In genomic region chr20:50540620-50541605, GRCh38 we compare ENCODE assay signal across 8 cellular contexts. TPM values are rescaled to one million over a fixed set of nuclear protein-coding genes. Genes with fewer than 3 reads are reported as not detected.
DNase-seq lines count a peak whose midpoint lies in the region; ATAC-seq and TF ChIP-seq lines count a peak whose summit lies in the region.

No MANE protein-coding gene starts in this region.

- no peaks in the 10 kb centered on the region for H3K27me3 Mint-ChIP-seq in activated CD4-positive, alpha-beta memory T cell treated with anti-CD3 and anti-CD28 coated beads for 36 hours
- H3K27me3 Mint-ChIP-seq in activated CD4-positive, alpha-beta memory T cell treated with anti-CD3 and anti-CD28 coated beads, Interleukin-2, amount 10 ng/mL, durations not matched to agents 7 days and 5 days: no peaks in the 10 kb centered on the region
- no peaks in the 10 kb centered on the region for H3K27me3 Mint-ChIP-seq in WTC11 (ENCODE audit: low read depth)

- H3K4me1 ChIP-seq in hepatocyte (ENCODE audit: insufficient read depth) (peaks cover 13% of the 10 kb centered on the region), tibial artery (peaks cover 0 to 71% (median 25%) of the 10 kb centered on the region in 4 donors)

- H3K9me3 ChIP-seq in hepatocyte (ENCODE audit: low read depth): no peaks in the 10 kb centered on the region
- H3K9me3 ChIP-seq in tibial artery: no peaks in the 10 kb centered on the region

- intact Hi-C loops in activated CD4-positive, alpha-beta memory T cell treated with anti-CD3 and anti-CD28 coated beads for 36 hours (cut with micrococcal nuclease): no loop called here
- intact Hi-C loops in tibial artery (cut with DNase I; ENCODE audit: low total_unique reads): no loop called here

- POLR2A ChIA-PET in activated CD4-positive, alpha-beta memory T cell treated with anti-CD3 and anti-CD28 coated beads for 36 hours (lab: Charles Lee): interaction anchor here (1.2 kb wide), 2 partner anchors 10 to 20 kb away, joined by 4 to 5 read pairs; no protein-coding TSS in a partner anchor
- POLR2A ChIA-PET in activated CD4-positive, alpha-beta memory T cell treated with anti-CD3 and anti-CD28 coated beads, Interleukin-2, amount 10 ng/mL, durations not matched to agents 7 days and 5 days (lab: Charles Lee): interaction anchor here (1.9 to 12.6 kb wide), 2 partner anchors 10 to 25 kb away, joined by 5 to 209 read pairs; partner anchors contain the start of gene PTPN1
- POLR2A ChIA-PET in WTC11 (lab: Charles Lee): interaction anchor here (0.6 kb wide), 1 partner anchor 1652 kb away, joined by 6 read pairs; no protein-coding TSS in a partner anchor

- H3K27ac ChIP-seq in hepatocyte: peak overlapping the region; percentile 75
- peak overlapping the region; percentile 18 to 60 for H3K27ac ChIP-seq in tibial artery

- ATAC-seq in WTC11 (no peak; the same call in 1 of the 2 replicates), HG03097 (IDR thresholded peaks at IDR 0.05; ENCODE audit: low FRiP score, unreplicated experiment) (no peak)

- H2AFZ ChIP-seq in hepatocyte: no peak overlapping the region

- H3K36me3 Mint-ChIP-seq in activated CD4-positive, alpha-beta memory T cell treated with anti-CD3 and anti-CD28 coated beads for 36 hours: peaks cover 15% of the 10 kb centered on the region
- H3K36me3 Mint-ChIP-seq in activated CD4-positive, alpha-beta memory T cell treated with anti-CD3 and anti-CD28 coated beads, Interleukin-2, amount 10 ng/mL, durations not matched to agents 7 days and 5 days (ENCODE audit: low read depth): peaks cover 34% of the 10 kb centered on the region
- no peaks in the 10 kb centered on the region for H3K36me3 Mint-ChIP-seq in WTC11

- H3K27ac Mint-ChIP-seq in activated CD4-positive, alpha-beta memory T cell treated with anti-CD3 and anti-CD28 coated beads for 36 hours: peak overlapping the region; percentile 63
- no peak overlapping the region for H3K27ac Mint-ChIP-seq in activated CD4-positive, alpha-beta memory T cell treated with anti-CD3 and anti-CD28 coated beads, Interleukin-2, amount 10 ng/mL, durations not matched to agents 7 days and 5 days
- H3K27ac Mint-ChIP-seq in WTC11: 0 out of 2 replicates have a peak overlapping the region, but pooled peaks have one; percentile 26

- H3K4me2 ChIP-seq in hepatocyte: peak overlapping the region; percentile 36

- peaks cover 78% of the 10 kb centered on the region for H3K4me1 Mint-ChIP-seq in activated CD4-positive, alpha-beta memory T cell treated with anti-CD3 and anti-CD28 coated beads for 36 hours (ENCODE audit: low read depth)
- peaks cover 61% of the 10 kb centered on the region for H3K4me1 Mint-ChIP-seq in activated CD4-positive, alpha-beta memory T cell treated with anti-CD3 and anti-CD28 coated beads, Interleukin-2, amount 10 ng/mL, durations not matched to agents 7 days and 5 days
- peaks cover 9% of the 10 kb centered on the region; the same call in 1 of the 2 replicates for H3K4me1 Mint-ChIP-seq in WTC11

- H3K9me3 Mint-ChIP-seq in activated CD4-positive, alpha-beta memory T cell treated with anti-CD3 and anti-CD28 coated beads for 36 hours: no peaks in the 10 kb centered on the region
- H3K9me3 Mint-ChIP-seq in activated CD4-positive, alpha-beta memory T cell treated with anti-CD3 and anti-CD28 coated beads, Interleukin-2, amount 10 ng/mL, durations not matched to agents 7 days and 5 days: no peaks in the 10 kb centered on the region
- no peaks in the 10 kb centered on the region for H3K9me3 Mint-ChIP-seq in WTC11

- TF ChIP-seq CTCF in WTC11 (IDR thresholded peaks at IDR 0.05) (no peak), hepatocyte (IDR thresholded peaks at IDR 0.05; ENCODE audit: poor library complexity) (peak; percentile 6), tibial artery (IDR thresholded peaks at IDR 0.05) (no peak)

- H3K4me3 ChIP-seq in hepatocyte: no peak overlapping the region
- no peak overlapping the region for H3K4me3 ChIP-seq in tibial artery

- no peak for DNase-seq in activated CD4-positive, alpha-beta memory T cell treated with anti-CD3 and anti-CD28 coated beads for 36 hours
- DNase-seq in activated CD4-positive, alpha-beta memory T cell treated with anti-CD3 and anti-CD28 coated beads, Interleukin-2, amount 10 ng/mL, durations not matched to agents 7 days and 5 days: no peak
- DNase-seq in WTC11 (ENCODE audit: low spot score): no peak
- DNase-seq in hepatocyte (ENCODE audit: low spot score): peak; percentile 43
- DNase-seq in tibial artery: no peak
- DNase-seq in GM19238 (ENCODE audit: insufficient read length, low spot score): no peak
- DNase-seq in pons (ENCODE audit: low spot score): no peak

- H4K20me1 ChIP-seq in hepatocyte (ENCODE audit: insufficient read depth, poor library complexity, severe bottlenecking): peaks cover 3% of the 10 kb centered on the region

- peaks cover 92% of the 10 kb centered on the region for H3K79me2 ChIP-seq in hepatocyte

- WGBS in hepatocyte (ENCODE audit: low lambda C conversion rate, missing lambda C conversion rate): 84% methylated on average over 14 of the region's 14 CpGs

- no peak overlapping the region for H3K4me3 Mint-ChIP-seq in activated CD4-positive, alpha-beta memory T cell treated with anti-CD3 and anti-CD28 coated beads for 36 hours
- no peak overlapping the region for H3K4me3 Mint-ChIP-seq in activated CD4-positive, alpha-beta memory T cell treated with anti-CD3 and anti-CD28 coated beads, Interleukin-2, amount 10 ng/mL, durations not matched to agents 7 days and 5 days
- no peak overlapping the region for H3K4me3 Mint-ChIP-seq in WTC11

- H3K27me3 ChIP-seq in hepatocyte: no peaks in the 10 kb centered on the region
- H3K27me3 ChIP-seq in tibial artery: no peaks in the 10 kb centered on the region

- no peaks in the 10 kb centered on the region for H3K36me3 ChIP-seq in hepatocyte (replicated peaks; ENCODE audit: insufficient read depth, low read depth)
- no peaks in the 10 kb centered on the region for H3K36me3 ChIP-seq in tibial artery

- H3K9me2 ChIP-seq in hepatocyte (replicated peaks; ENCODE audit: insufficient read depth): no peaks in the 10 kb centered on the region

- CTCF ChIA-PET in activated CD4-positive, alpha-beta memory T cell treated with anti-CD3 and anti-CD28 coated beads for 36 hours (lab: Charles Lee): interaction anchor here (0.7 to 1.0 kb wide), 3 partner anchors 23 to 362 kb away, joined by 3 read pairs; no protein-coding TSS in a partner anchor
- CTCF ChIA-PET in activated CD4-positive, alpha-beta memory T cell treated with anti-CD3 and anti-CD28 coated beads, Interleukin-2, amount 10 ng/mL, durations not matched to agents 7 days and 5 days (lab: Charles Lee): no interaction called here
- CTCF ChIA-PET in WTC11 (lab: Charles Lee): interaction anchor here (1.6 kb wide), 1 partner anchor 28 kb away, joined by 3 read pairs; no protein-coding TSS in a partner anchor

TF ChIP-seq in WTC11, 78 proteins besides CTCF, POLR2A, EP300 and RAD21:
- TF ChIP-seq E2F4 (CRISPR knock-in tag; IDR thresholded peaks at IDR 0.05; ENCODE audit: borderline replicate concordance, low read depth) (no peak), TEAD4 (CRISPR knock-in tag; IDR thresholded peaks at IDR 0.05) (no peak), ELF4 (CRISPR knock-in tag; IDR thresholded peaks at IDR 0.05; ENCODE audit: low read depth) (no peak), GRHL2 (CRISPR knock-in tag; IDR thresholded peaks at IDR 0.05; ENCODE audit: insufficient replicate concordance, severe bottlenecking) (no peak), NFYB (CRISPR knock-in tag; conservative IDR thresholded peaks at IDR 0.05; ENCODE audit: low read depth) (no peak), KAT7 (CRISPR knock-in tag; IDR thresholded peaks at IDR 0.05; ENCODE audit: borderline replicate concordance) (no peak), CDX4 (CRISPR knock-in tag; IDR thresholded peaks at IDR 0.05; ENCODE audit: borderline replicate concordance) (no peak), ZMAT4 (CRISPR knock-in tag; IDR thresholded peaks at IDR 0.05) (no peak), MLX (CRISPR knock-in tag; IDR thresholded peaks at IDR 0.05) (no peak)

RNA-seq across cellular contexts. Expression of gene PTPN1, which starts 30.7 kb away (rescaled TPM):
- 10 to 100 TPM; 80.6 to 83.4 TPM for total RNA-seq in activated CD4-positive, alpha-beta memory T cell treated with anti-CD3 and anti-CD28 coated beads for 36 hours
- 10 to 100 TPM; 79.6 to 80.5 TPM for total RNA-seq in activated CD4-positive, alpha-beta memory T cell treated with anti-CD3 and anti-CD28 coated beads, Interleukin-2, amount 10 ng/mL, durations not matched to agents 7 days and 5 days
- total RNA-seq in WTC11 (2021): 23.4 to 29.4 TPM (median 25.3 TPM) in 3 replicates
- total RNA-seq in hepatocyte: 28.3 and 32.1 TPM in 2 replicates
- 22.0 and 30.8 TPM in 2 replicates for polyA plus RNA-seq in hepatocyte
